ENCODE assay signal across 22 cellular contexts in the genomic region with DNA sequence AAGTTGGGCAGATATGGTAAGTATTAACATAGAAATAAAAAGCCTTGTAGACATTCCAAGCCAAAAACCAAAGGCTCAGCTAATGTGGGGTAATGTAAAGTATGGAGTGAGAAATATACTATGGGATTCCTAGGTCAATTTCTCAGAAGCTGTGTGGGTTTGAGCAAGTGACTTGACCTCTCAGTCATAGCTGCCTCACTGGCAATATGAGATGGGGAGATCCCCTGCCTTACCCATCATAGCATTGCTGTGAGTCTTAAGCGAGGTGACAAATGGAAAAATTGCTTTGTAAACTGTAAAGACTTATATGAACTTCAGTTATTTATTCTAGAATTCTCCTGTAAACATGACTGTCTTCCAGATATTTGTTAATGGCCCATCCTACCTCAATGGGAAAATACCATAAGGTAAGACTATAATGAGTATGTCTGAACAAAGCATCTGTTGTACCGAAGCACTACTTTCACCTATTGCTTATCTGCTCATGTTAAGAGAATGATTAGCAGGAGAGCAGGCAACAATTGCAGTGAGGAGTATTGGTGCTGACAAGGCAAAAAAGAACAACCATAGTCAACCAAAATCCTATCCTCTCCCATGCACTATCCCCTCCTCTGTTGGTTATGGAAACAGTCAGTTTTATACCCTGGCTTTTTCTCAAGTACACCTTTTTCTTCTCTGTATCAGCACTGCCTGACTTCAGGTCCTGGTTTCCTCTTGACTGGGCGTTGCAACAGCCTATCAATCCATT. TPM values are rescaled to one million over a fixed set of nuclear protein-coding genes. Genes with fewer than 3 reads are reported as not detected.
DNase-seq lines count a peak whose midpoint lies in the region; ATAC-seq, FAIRE-seq and TF ChIP-seq lines count a peak whose summit lies in the region.
"Had no signal": no experiment of that assay in that cellular context is flagged by ENCODE, and none has a peak within 500 bp of the region (broad histone marks: within the 10 kb centered on the region; RNA-seq: fewer than 3 reads in every experiment).

No MANE protein-coding gene starts in this region.

- FAIRE-seq in HepG2 (lab: Jason Lieb, UNC), result no peak
- FAIRE-seq: G401.6, GM12891, GM19239, HTR-8/SVneo had no signal

- TF ChIP-seq POLR2A in HepG2 (IDR thresholded peaks at IDR 0.05; ENCODE audit: insufficient read depth in 1 of 2, low read depth in 2 of 2, low read length in 2 of 2) (no peak), right lobe of liver (IDR thresholded peaks at IDR 0.05) (no peak)

- no peaks in the 10 kb centered on the region for H3K4me1 Mint-ChIP-seq in activated T-helper 17 cell treated with anti-CD3 and anti-CD28 coated beads, Interleukin-2, amount 50 U/mL, for 72 hours
- H3K4me1 Mint-ChIP-seq: CD4-positive, CD25-positive, alpha-beta regulatory T cell; CD8-positive, alpha-beta memory T cell; GM23338 had no signal

- H2AFZ ChIP-seq in HepG2 (ENCODE audit: low read length), result no peak overlapping the region
- H2AFZ ChIP-seq: GM23338 had no signal

- H3K4me3 ChIP-seq in HepG2 (replicated peaks in 1 of 3; ENCODE audit: insufficient read depth in 1 of 3, low read depth in 2 of 3, low read length in 3 of 3) (no peak overlapping the region), right lobe of liver (no peak overlapping the region)
- H3K4me3 ChIP-seq: GM23338 had no signal

- no peaks in the 10 kb centered on the region for H3K79me2 ChIP-seq in HepG2 (ENCODE audit: insufficient read depth, low read length)

- H3K36me3 ChIP-seq in HepG2 (replicated peaks in 1 of 2; ENCODE audit: control insufficient read depth in 1 of 2, insufficient read depth in 2 of 2, low read length in 2 of 2) (no peaks in the 10 kb centered on the region), right lobe of liver (no peaks in the 10 kb centered on the region)
- H3K36me3 ChIP-seq: BE2C had no signal

- TF ChIP-seq RAD21 in HepG2 (CRISPR knock-in tag; IDR thresholded peaks at IDR 0.05), result no peak

- TF ChIP-seq CTCF in HepG2 (CRISPR knock-in tag; IDR thresholded peaks at IDR 0.05), result no peak
- TF ChIP-seq CTCF in right lobe of liver (IDR thresholded peaks at IDR 0.05), result no peak
- no peak for TF ChIP-seq CTCF in foreskin keratinocyte (conservative IDR thresholded peaks at IDR 0.05)

- WGBS in HepG2 (ENCODE audit: low lambda C conversion rate), result 0% methylated on average over 3 of the region's 3 CpGs
- 49% methylated on average over 3 of the region's 3 CpGs for WGBS in right lobe of liver (ENCODE audit: insufficient coverage, low coverage, low lambda C conversion rate, missing lambda C conversion rate)

- H3K27ac ChIP-seq in HepG2 (ENCODE audit: extremely low read length, insufficient read depth, low read length) (no peak overlapping the region), right lobe of liver (no peak overlapping the region), foreskin keratinocyte (no peak overlapping the region)

- POLR2A ChIA-PET in HepG2 (lab: Yijun Ruan, JAX), result no interaction called here

- in situ Hi-C loops in HepG2 (cut with HindIII; ENCODE audit: extremely low pct_ligation_motif_present, low pct_unique_long_range_greater_than_20kb), result no loop called here

- CTCF ChIA-PET in HepG2 (lab: Yijun Ruan, JAX; ENCODE audit: low intra/inter-chr PET ratio, low total read pairs), result no interaction called here

- no peaks in the 10 kb centered on the region for H3K4me1 ChIP-seq in HepG2 (ENCODE audit: insufficient read depth, low read length)
- H3K4me1 ChIP-seq in right lobe of liver, result no peaks in the 10 kb centered on the region
- H3K4me1 ChIP-seq in foreskin keratinocyte, result no peaks in the 10 kb centered on the region
- H3K4me1 ChIP-seq: BE2C had no signal

- H3K27me3 Mint-ChIP-seq in activated T-helper 17 cell treated with anti-CD3 and anti-CD28 coated beads, Interleukin-2, amount 50 U/mL, for 72 hours, result peaks cover 15% of the 10 kb centered on the region

- H3K4me3 Mint-ChIP-seq in activated T-helper 17 cell treated with anti-CD3 and anti-CD28 coated beads, Interleukin-2, amount 50 U/mL, for 72 hours, result no peak overlapping the region
- H3K4me3 Mint-ChIP-seq: CD4-positive, CD25-positive, alpha-beta regulatory T cell; CD8-positive, alpha-beta memory T cell; GM23338; HFFc6 had no signal

- no peak overlapping the region for H3K9ac ChIP-seq in HepG2 (ENCODE audit: insufficient read depth, low read depth, low read length)

- intact Hi-C loops in HepG2 (cut with micrococcal nuclease; ENCODE audit: unreplicated experiment) (no loop called here), right lobe of liver (cut with DNase I) (no loop called here)

- BruUV-seq in HepG2 (replicated peaks; lab: Mats Ljungman, UMichigan), result no TSS peak

- H3K9me3 ChIP-seq in HepG2 (ENCODE audit: low read length) (no peaks in the 10 kb centered on the region), right lobe of liver (no peaks in the 10 kb centered on the region)
- H3K9me3 ChIP-seq: BE2C had no signal

- H3K36me3 Mint-ChIP-seq in activated T-helper 17 cell treated with anti-CD3 and anti-CD28 coated beads, Interleukin-2, amount 50 U/mL, for 72 hours (ENCODE audit: low read depth), result no peaks in the 10 kb centered on the region
- H3K36me3 Mint-ChIP-seq: CD4-positive, CD25-positive, alpha-beta regulatory T cell; CD8-positive, alpha-beta memory T cell had no signal

- DNase-seq in HepG2 (ENCODE audit: low spot score) (no peak), right lobe of liver (no peak), foreskin keratinocyte (no peak), NCI-H82 (lab: John Stamatoyannopoulos, UW) (no peak), DMS 273 (lab: John Stamatoyannopoulos, UW; ENCODE audit: unreplicated experiment) (no peak)
- DNase-seq in stimulated activated CD4-positive, alpha-beta T cell treated with anti-CD3 and anti-CD28 coated beads, Interleukin-4, amount 100 ng/mL, for 4 hours, result no peak
- DNase-seq: 8988T; BE2C; C1 segment of cervical spinal cord; CD4-positive, CD25-positive, alpha-beta regulatory T cell; CD8-positive, alpha-beta memory T cell; COR-L47; H7; HFFc6 had no signal

- H3K4me2 ChIP-seq in HepG2 (ENCODE audit: low read depth, low read length), result no peak overlapping the region
- H3K4me2 ChIP-seq: GM23338 had no signal

- ATAC-seq in HepG2 (no peak), right lobe of liver (no peak), foreskin keratinocyte (peak; percentile 19), HG03354 (IDR thresholded peaks at IDR 0.05; ENCODE audit: poor library complexity, severe bottlenecking, unreplicated experiment) (no peak)
- ATAC-seq in activated T-helper 17 cell treated with anti-CD3 and anti-CD28 coated beads, Interleukin-2, amount 50 U/mL, for 72 hours (replicated peaks), result peak; percentile 72
- ATAC-seq: GM23338, HCT116 had no signal

- no peaks in the 10 kb centered on the region for H3K27me3 ChIP-seq in HepG2 (ENCODE audit: control insufficient read depth in 1 of 2, insufficient read depth in 2 of 2, low read length in 2 of 2)
- no peaks in the 10 kb centered on the region for H3K27me3 ChIP-seq in right lobe of liver
- peaks cover 2% of the 10 kb centered on the region for H3K27me3 ChIP-seq in foreskin keratinocyte
- H3K27me3 ChIP-seq: BE2C had no signal

- H3K9me3 Mint-ChIP-seq in activated T-helper 17 cell treated with anti-CD3 and anti-CD28 coated beads, Interleukin-2, amount 50 U/mL, for 72 hours, result no peaks in the 10 kb centered on the region
- H3K9me3 Mint-ChIP-seq: CD8-positive, alpha-beta memory T cell; GM23338; HFFc6 had no signal

- TF ChIP-seq EP300 in HepG2 (IDR thresholded peaks at IDR 0.05; ENCODE audit: low read depth in 2 of 2, low read length in 2 of 2) (no peak), HepG2 (CRISPR knock-in tag; IDR thresholded peaks at IDR 0.05; ENCODE audit: borderline replicate concordance) (no peak)

- no peaks in the 10 kb centered on the region for H4K20me1 ChIP-seq in HepG2 (ENCODE audit: insufficient read depth, low read length)

- H3K27ac Mint-ChIP-seq in activated T-helper 17 cell treated with anti-CD3 and anti-CD28 coated beads, Interleukin-2, amount 50 U/mL, for 72 hours, result no peak overlapping the region
- H3K27ac Mint-ChIP-seq: GM23338, HFFc6 had no signal

TF ChIP-seq in HepG2, 621 proteins besides CTCF, POLR2A, EP300 and RAD21 (continues in another document):
- no peak for TF ChIP-seq KDM5A (IDR thresholded peaks at IDR 0.05; ENCODE audit: borderline replicate concordance, low read length)
- TF ChIP-seq MAFF (IDR thresholded peaks at IDR 0.05; ENCODE audit: low read depth, low read length), result peak; percentile 84

RNA-seq across cellular contexts. Expression of a gene that starts 44.1 kb away (rescaled TPM):
- total RNA-seq in HepG2 (2016; rRNA removed; fragmentation: Illumina TruSeq; extraction: Trizol) (not detected in 2 replicates), right lobe of liver (under 1 TPM in 2 of 6 experiments, not detected in 4; 0.09 to 0.10 TPM), foreskin keratinocyte (not detected in 2 replicates)
- total RNA-seq in HepG2 (2016; cell fraction: cytosol; rRNA removed; fragmentation: Illumina TruSeq; extraction: Trizol; ENCODE audit: low read depth), result not detected in 2 replicates
- total RNA-seq in HepG2 (2016; cell fraction: insoluble cytoplasmic fraction; rRNA removed; fragmentation: Illumina TruSeq; extraction: Trizol), result not detected in 2 replicates
- not detected in 2 replicates for total RNA-seq in HepG2 (2016; cell fraction: membrane; rRNA removed; fragmentation: Illumina TruSeq; extraction: Trizol)
- not detected in 2 replicates for total RNA-seq in HepG2 (2016; cell fraction: nucleus; rRNA removed; fragmentation: Illumina TruSeq; extraction: Trizol)
- polyA plus RNA-seq in HepG2 (2011; rRNA removed) (not detected in 2 replicates), foreskin keratinocyte (not detected in 2 replicates)
- not detected in 2 replicates for polyA plus RNA-seq in HepG2 (2011; cell fraction: cytosol; rRNA removed)
- not detected in 2 replicates for polyA plus RNA-seq in HepG2 (2011; cell fraction: nucleus; rRNA removed)
- not detected in 2 replicates for polyA plus RNA-seq in HepG2 (2012)
- polyA plus RNA-seq in HepG2 (2016; cell fraction: cytosol; fragmentation: Illumina TruSeq; extraction: Trizol; ENCODE audit: low read depth), result not detected in 2 replicates
- not detected in 2 replicates for polyA plus RNA-seq in HepG2 (2016; cell fraction: insoluble cytoplasmic fraction; fragmentation: Illumina TruSeq; extraction: Trizol; ENCODE audit: low read depth)
- polyA plus RNA-seq in HepG2 (2016; cell fraction: membrane; fragmentation: Illumina TruSeq; extraction: Trizol; ENCODE audit: low read depth), result not detected in 2 replicates
- polyA plus RNA-seq in HepG2 (2016; cell fraction: nucleus; fragmentation: Illumina TruSeq; extraction: Trizol; ENCODE audit: insufficient read depth, low read depth), result not detected in 2 replicates
- polyA minus RNA-seq in HepG2 (2011; rRNA and poly(A)+ RNA removed; ENCODE audit: low replicate concordance), result not detected in 2 replicates
- polyA minus RNA-seq in HepG2 (2011; cell fraction: cytosol; rRNA and poly(A)+ RNA removed), result not detected in 2 replicates
- polyA minus RNA-seq in HepG2 (2011; cell fraction: nucleus; rRNA and poly(A)+ RNA removed), result not detected in 2 replicates
- under 1 TPM; 0.53 to 0.95 TPM for total RNA-seq in activated T-helper 17 cell treated with anti-CD3 and anti-CD28 coated beads, Interleukin-2, amount 50 U/mL, for 72 hours
- total RNA-seq: HFFc6 had no signal
- polyA plus RNA-seq: CD4-positive, CD25-positive, alpha-beta regulatory T cell; CD8-positive, alpha-beta memory T cell had no signal

Comparison
In these comparisons a context has a peak if more than half of its experiments do, and no peak if none do; other contexts are left out.
1. ATAC-seq: peak in activated T-helper 17 cell treated with anti-CD3 and anti-CD28 coated beads, Interleukin-2, amount 50 U/mL, for 72 hours (single experiment) and foreskin keratinocyte (single experiment); none in HepG2 (single experiment), right lobe of liver (0 of 4) and HG03354 (single experiment).